Comparison of ENCODE assay signal across 11 cellular contexts in the genomic region with DNA sequence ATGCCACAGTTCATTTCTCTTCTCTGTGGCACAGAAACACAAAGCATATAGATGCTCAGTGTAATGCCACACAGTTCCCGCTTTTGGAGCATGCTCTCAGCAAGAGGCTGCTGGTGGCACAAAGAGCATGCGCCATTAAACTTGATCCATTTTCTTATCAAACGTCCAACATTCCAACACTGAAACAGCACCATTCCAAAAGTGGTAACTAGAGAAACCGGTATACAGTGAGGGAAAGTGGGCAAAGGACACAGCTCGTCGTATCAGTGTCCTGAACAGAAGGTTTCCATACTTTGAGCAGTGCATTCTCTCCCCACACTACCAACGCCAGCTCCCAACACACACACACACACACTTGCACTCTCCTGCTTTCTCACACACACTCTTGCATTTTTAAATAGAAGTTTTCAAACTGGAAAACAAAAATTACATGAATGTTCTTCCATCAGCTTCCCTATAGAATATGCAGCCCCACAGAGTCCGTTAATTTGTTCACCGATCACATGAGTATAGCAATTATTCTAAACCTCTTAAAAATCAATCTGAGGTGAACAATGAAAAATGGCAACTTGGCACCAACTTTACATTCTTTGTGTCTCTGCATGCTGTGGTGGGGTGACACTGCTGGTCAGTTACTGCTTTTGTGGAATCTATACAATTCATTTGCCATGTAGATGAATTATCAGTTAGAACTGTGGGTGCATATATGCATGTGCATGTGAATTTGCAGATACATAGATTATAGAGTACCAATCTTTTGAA. TPM values are rescaled to one million over a fixed set of nuclear protein-coding genes. Genes with fewer than 3 reads are reported as not detected.
DNase-seq lines count a peak whose midpoint lies in the region; ATAC-seq and TF ChIP-seq lines count a peak whose summit lies in the region.
"Had no signal": no experiment of that assay in that cellular context is flagged by ENCODE, and none has a peak within 500 bp of the region (broad histone marks: within the 10 kb centered on the region; RNA-seq: fewer than 3 reads in every experiment).

No MANE protein-coding gene starts in this region.

- H3K36me3 ChIP-seq in esophagus muscularis mucosa (peaks cover 0 to 24% (median 7%) of the 10 kb centered on the region in 4 donors), mucosa of stomach (ENCODE audit: control insufficient read depth, insufficient read depth, low read length) (no peaks in the 10 kb centered on the region), aorta (ENCODE audit: control insufficient read depth in 1 of 2, insufficient read depth in 2 of 2, low read length in 1 of 2) (no peaks in the 10 kb centered on the region)

- TF ChIP-seq CTCF in esophagus muscularis mucosa (IDR thresholded peaks at IDR 0.05), result no peak

- H3K27me3 ChIP-seq in esophagus muscularis mucosa (no peaks in the 10 kb centered on the region), mucosa of stomach (ENCODE audit: control insufficient read depth, insufficient read depth, low read length) (no peaks in the 10 kb centered on the region), aorta (ENCODE audit: control insufficient read depth in 1 of 2, insufficient read depth in 2 of 2, low read length in 1 of 2) (no peaks in the 10 kb centered on the region)

- H3K27ac ChIP-seq in esophagus muscularis mucosa (replicated peaks in 1 of 4) (peak overlapping the region in 1 of 4 donors; percentile 45), aorta (ENCODE audit: low read depth in 1 of 2, low read length in 2 of 2) (peak overlapping the region in 1 of 2 donors; percentile 44)

- intact Hi-C loops in esophagus muscularis mucosa (cut with DNase I) (loop anchor here (5.0 kb wide), 1 partner anchor 51 kb away; no protein-coding TSS in a partner anchor), aorta (cut with DNase I) (loop anchor here in 1 of 2 donors (10.0 kb wide), 1 partner anchor 53 kb away; no protein-coding TSS in a partner anchor)

- no peak for TF ChIP-seq POLR2A in esophagus muscularis mucosa (IDR thresholded peaks at IDR 0.05; ENCODE audit: low read depth)

- DNase-seq in NCI-H82 (lab: John Stamatoyannopoulos, UW) (peak; percentile 54), NCI-H82 treated with DMSO at 0.1 percent for 48 hours (lab: John Stamatoyannopoulos, UW; ENCODE audit: unreplicated experiment) (no peak), esophagus muscularis mucosa (ENCODE audit: extremely low spot score) (no peak), aorta (no peak), foreskin melanocyte (no peak), GOT3 (lab: John Stamatoyannopoulos, UW) (no peak)
- DNase-seq: amniotic stem cell, T1000 had no signal

- WGBS in esophagus muscularis mucosa, result 64% methylated on average over 9 of the region's 9 CpGs
- 10% methylated on average over 9 of the region's 9 CpGs for WGBS in aorta, 2 donors

- TF ChIP-seq EP300 in esophagus muscularis mucosa (IDR thresholded peaks at IDR 0.05), result no peak

- H3K9ac ChIP-seq in mucosa of stomach (ENCODE audit: low read length), result peak overlapping the region; percentile 2

- ATAC-seq in aorta (ENCODE audit: low FRiP score) (peak; percentile 43), GM19397 (IDR thresholded peaks at IDR 0.05; ENCODE audit: unreplicated experiment) (no peak)
- ATAC-seq: sciatic nerve had no signal

- H3K4me3 ChIP-seq in esophagus muscularis mucosa (peak overlapping the region in 3 of 4 donors; percentile 74 to 88 (median 85)), mucosa of stomach (ENCODE audit: low read length) (peak overlapping the region; percentile 5), aorta (ENCODE audit: low read length in 2 of 2) (peak overlapping the region; percentile 41 to 43)

- no peaks in the 10 kb centered on the region for H3K9me3 ChIP-seq in esophagus muscularis mucosa
- H3K9me3 ChIP-seq in mucosa of stomach (ENCODE audit: control insufficient read depth, low read length), result no peaks in the 10 kb centered on the region
- H3K9me3 ChIP-seq in aorta (ENCODE audit: control insufficient read depth, low read length), result no peaks in the 10 kb centered on the region

- peaks cover 35 to 56% (median 41%) of the 10 kb centered on the region in 4 donors for H3K4me1 ChIP-seq in esophagus muscularis mucosa
- peaks cover 10% of the 10 kb centered on the region for H3K4me1 ChIP-seq in mucosa of stomach (ENCODE audit: control insufficient read depth, insufficient read depth, low read length)
- peaks cover 6 to 7% of the 10 kb centered on the region in 2 donors for H3K4me1 ChIP-seq in aorta (ENCODE audit: control insufficient read depth in 1 of 2, insufficient read depth in 2 of 2, low read length in 2 of 2)

RNA-seq across cellular contexts. Expression of a gene that starts 5.8 kb away (rescaled TPM):
- total RNA-seq in esophagus muscularis mucosa, result 10 to 100 TPM; 38.1 to 64.4 (median 55.8) TPM
- 100 to 1,000 TPM; 160 to 278 TPM for total RNA-seq in aorta
- polyA plus RNA-seq in aorta, result 10 to 100 TPM; 10.8 to 17.6 TPM

Comparison
In these comparisons a context has a peak if more than half of its experiments do, and no peak if none do; other contexts are left out.
1. H3K4me3 ChIP-seq: peak in every context shown above with its lines; median percentile 85 in esophagus muscularis mucosa; 42 in aorta; 5 in mucosa of stomach.